In genomic region chr13:97269603-97270002, GRCh38 we compare ENCODE assay signal across 1 cellular context.
TF ChIP-seq lines count a peak whose summit lies in the region.

No MANE protein-coding gene starts in this region.

TF ChIP-seq in K562, 482 proteins besides CTCF, POLR2A, EP300 and RAD21 (continued from another document):
- TF ChIP-seq ZNF609 (CRISPR knock-in tag; IDR thresholded peaks at IDR 0.05; ENCODE audit: borderline replicate concordance) (no peak), MLX (CRISPR knock-in tag; conservative IDR thresholded peaks at IDR 0.05) (no peak)
